Comparison of ENCODE assay signal across 30 cellular contexts in genomic region chr11:8356216-8356615, GRCh38.
"Had no signal": no experiment of that assay in that cellular context is flagged by ENCODE, and none has a peak within 500 bp of the region (broad histone marks: within the 10 kb centered on the region; RNA-seq: fewer than 3 reads in every experiment).

No MANE protein-coding gene starts in this region.

- H3K4me3 Mint-ChIP-seq: activated CD4-positive, alpha-beta T cell treated with anti-CD3 and anti-CD28 coated beads, Interleukin-2, amount 10 ng/mL, durations not matched to agents 24 days and 14 days; activated CD8-positive, alpha-beta T cell treated with anti-CD3 and anti-CD28 coated beads for 36 hours; activated naive CD4-positive, alpha-beta T cell treated with anti-CD3 and anti-CD28 coated beads for 36 hours; activated T-cell treated with anti-CD3 and anti-CD28 coated beads, Interleukin-2, amount 50 U/mL, for 72 hours; activated T-helper 17 cell treated with anti-CD3 and anti-CD28 coated beads, Interleukin-2, amount 50 U/mL, for 72 hours had no signal

- H3K27ac ChIP-seq: adrenal gland, brain microvascular endothelial cell, Peyer's patch, SK-N-MC had no signal

- H3K4me3 ChIP-seq: adrenal gland, MG63, Peyer's patch, SK-N-MC had no signal

- H3K9me3 Mint-ChIP-seq: activated CD4-positive, alpha-beta T cell treated with anti-CD3 and anti-CD28 coated beads, Interleukin-2, amount 10 ng/mL, durations not matched to agents 24 days and 14 days; activated CD8-positive, alpha-beta T cell treated with anti-CD3 and anti-CD28 coated beads for 36 hours; activated naive CD4-positive, alpha-beta T cell treated with anti-CD3 and anti-CD28 coated beads for 36 hours; activated naive CD4-positive, alpha-beta T cell treated with anti-CD3 and anti-CD28 coated beads, Interleukin-2, amount 50 U/mL, for 72 hours; activated T-cell treated with anti-CD3 and anti-CD28 coated beads, Interleukin-2, amount 50 U/mL, for 72 hours; activated T-helper 17 cell treated with anti-CD3 and anti-CD28 coated beads, Interleukin-2, amount 50 U/mL, for 72 hours had no signal

- H3K27me3 ChIP-seq: adrenal gland, brain microvascular endothelial cell, MG63, Peyer's patch had no signal

- H3K4me1 ChIP-seq: adrenal gland had no signal

- H3K27ac Mint-ChIP-seq: activated CD4-positive, alpha-beta T cell treated with anti-CD3 and anti-CD28 coated beads, Interleukin-2, amount 10 ng/mL, durations not matched to agents 24 days and 14 days; activated CD8-positive, alpha-beta T cell treated with anti-CD3 and anti-CD28 coated beads for 36 hours; activated naive CD4-positive, alpha-beta T cell treated with anti-CD3 and anti-CD28 coated beads for 36 hours; activated naive CD4-positive, alpha-beta T cell treated with anti-CD3 and anti-CD28 coated beads, Interleukin-2, amount 50 U/mL, for 72 hours; activated T-cell treated with anti-CD3 and anti-CD28 coated beads, Interleukin-2, amount 50 U/mL, for 72 hours; activated T-helper 17 cell treated with anti-CD3 and anti-CD28 coated beads, Interleukin-2, amount 50 U/mL, for 72 hours had no signal

- H3K4me1 Mint-ChIP-seq: activated CD4-positive, alpha-beta T cell treated with anti-CD3 and anti-CD28 coated beads, Interleukin-2, amount 10 ng/mL, durations not matched to agents 24 days and 14 days; activated T-helper 17 cell treated with anti-CD3 and anti-CD28 coated beads, Interleukin-2, amount 50 U/mL, for 72 hours had no signal

- DNase-seq: activated CD4-positive, alpha-beta T cell treated with anti-CD3 and anti-CD28 coated beads, Interleukin-2, amount 10 ng/mL, durations not matched to agents 24 days and 14 days; activated CD4-positive, alpha-beta T cell treated with anti-CD3 and anti-CD28 coated beads, Interleukin-2, amount 50 U/mL, for 4 hours; activated CD8-positive, alpha-beta T cell treated with anti-CD3 and anti-CD28 coated beads for 36 hours; activated gamma-delta T cell treated with Interleukin-2 at 50 U/mL for 16 hours; activated naive CD4-positive, alpha-beta T cell treated with anti-CD3 and anti-CD28 coated beads for 36 hours; activated T-cell treated with anti-CD3 and anti-CD28 coated beads, Interleukin-2, amount 50 U/mL, for 1 hour; activated T-cell treated with anti-CD3 and anti-CD28 coated beads, Interleukin-2, amount 50 U/mL, for 72 hours; adrenal gland; brain microvascular endothelial cell; Kasumi-1; KG1; MG63; NCI-H1092; NCI-H1436 treated with DMSO at 0.1 percent for 48 hours; NCI-H187; NCI-H2029 treated with DMSO at 0.1 percent for 48 hours; NCI-H2107; NCI-H2171; NCI-H510A; NCI-H526; NCI-H748 treated with DMSO at 0.1 percent for 48 hours; NK-92 treated with Interleukin-12 subunit alpha and Interleukin-12 subunit beta, amount 100 ng/mL, for 24 hours; PC-3; Right ventricle myocardium superior; RPMI8226; T1000 had no signal

- H3K36me3 ChIP-seq: adrenal gland, brain microvascular endothelial cell, MG63, Peyer's patch had no signal

- H3K36me3 Mint-ChIP-seq: activated naive CD4-positive, alpha-beta T cell treated with anti-CD3 and anti-CD28 coated beads, Interleukin-2, amount 50 U/mL, for 72 hours had no signal

- H3K9me3 ChIP-seq: adrenal gland, MG63, Peyer's patch had no signal

- ATAC-seq: activated CD8-positive, alpha-beta T cell treated with anti-CD3 and anti-CD28 coated beads for 36 hours; activated naive CD4-positive, alpha-beta T cell treated with anti-CD3 and anti-CD28 coated beads, Interleukin-2, amount 50 U/mL, for 72 hours; activated T-cell treated with anti-CD3 and anti-CD28 coated beads, Interleukin-2, amount 50 U/mL, for 72 hours; activated T-helper 17 cell treated with anti-CD3 and anti-CD28 coated beads, Interleukin-2, amount 50 U/mL, for 72 hours; PC-3 had no signal
